In genomic region chr17:3845361-3845753, GRCh38 we compare ENCODE assay signal across 8 cellular contexts. TPM values are rescaled to one million over a fixed set of nuclear protein-coding genes. Genes with fewer than 3 reads are reported as not detected.
A peak's percentile ranks its signal among the peaks of the same experiment; 100 is the strongest.
DNase-seq lines count a peak whose midpoint lies in the region; ATAC-seq and TF ChIP-seq lines count a peak whose summit lies in the region.

No MANE protein-coding gene starts in this region.

- ATAC-seq in activated naive CD8-positive, alpha-beta T cell treated with anti-CD3 and anti-CD28 coated beads, Interleukin-2, amount 50 U/mL, for 24 hours, result peak; percentile 42

- H3K36me3 ChIP-seq in OCI-LY3 (replicated peaks; ENCODE audit: low read depth, low read length), result no peaks in the 10 kb centered on the region
- H3K36me3 ChIP-seq in iPS DF 6.9 (ENCODE audit: control insufficient read depth, insufficient read depth, low read length), result 0 out of 2 replicates have a peak, but pooled peaks cover 2% of the 10 kb centered on the region
- H3K36me3 ChIP-seq in skeletal muscle tissue (ENCODE audit: control insufficient read depth in 3 of 3, insufficient read depth in 3 of 3, low read length in 3 of 3), result peaks cover 9 to 25% (median 10%) of the 10 kb centered on the region in 3 donors

- peak overlapping the region; percentile 97 for H3K4me2 ChIP-seq in OCI-LY3 (ENCODE audit: low read length)

- H3K9me3 Mint-ChIP-seq in HFFc6, result no peaks in the 10 kb centered on the region
- no peaks in the 10 kb centered on the region for H3K9me3 Mint-ChIP-seq in activated naive CD8-positive, alpha-beta T cell treated with anti-CD3 and anti-CD28 coated beads, Interleukin-2, amount 50 U/mL, for 24 hours

- H3K4me1 ChIP-seq in OCI-LY3 (ENCODE audit: low read length), result peaks cover 8% of the 10 kb centered on the region
- H3K4me1 ChIP-seq in iPS DF 6.9 (ENCODE audit: control insufficient read depth, insufficient read depth, low read length), result no peaks in the 10 kb centered on the region; the same call in 1 of the 2 replicates
- H3K4me1 ChIP-seq in skeletal muscle tissue (ENCODE audit: control insufficient read depth in 3 of 3, insufficient read depth in 3 of 3, low read length in 3 of 3), result peaks cover 10 to 15% (median 13%) of the 10 kb centered on the region in 3 donors

- H3K4me3 ChIP-seq in OCI-LY3 (ENCODE audit: low read length), result peak overlapping the region; percentile 87
- peak overlapping the region; percentile 88 for H3K4me3 ChIP-seq in iPS DF 6.9 (ENCODE audit: low read length)
- peak overlapping the region; percentile 82 to 84 (median 84) for H3K4me3 ChIP-seq in skeletal muscle tissue (ENCODE audit: low read length in 3 of 3)

- H3K27me3 ChIP-seq in OCI-LY3 (ENCODE audit: low read depth, low read length) (no peaks in the 10 kb centered on the region), iPS DF 6.9 (ENCODE audit: control insufficient read depth, insufficient read depth, low read length) (no peaks in the 10 kb centered on the region), skeletal muscle tissue (ENCODE audit: control insufficient read depth in 3 of 3, insufficient read depth in 3 of 3, low read length in 3 of 3) (no peaks in the 10 kb centered on the region)

- TF ChIP-seq CTCF in HFFc6 (IDR thresholded peaks at IDR 0.05), result no peak
- no peak for TF ChIP-seq CTCF in OCI-LY3 (IDR thresholded peaks at IDR 0.05; ENCODE audit: low read depth, low read length)

- H3K27ac ChIP-seq in OCI-LY3 (ENCODE audit: low read length) (peak overlapping the region; percentile 31), iPS DF 6.9 (ENCODE audit: low read length) (no peak overlapping the region), skeletal muscle tissue (ENCODE audit: low read depth, low read length) (peak overlapping the region; percentile 91)

- peaks cover 27% of the 10 kb centered on the region for H3K4me1 Mint-ChIP-seq in HFFc6 (ENCODE audit: low read depth)
- H3K4me1 Mint-ChIP-seq in activated naive CD8-positive, alpha-beta T cell treated with anti-CD3 and anti-CD28 coated beads, Interleukin-2, amount 50 U/mL, for 24 hours, result peaks cover 28% of the 10 kb centered on the region

- WGBS in iPS DF 6.9 (ENCODE audit: insufficient coverage, insufficient read length), result no CpG with 5 or more reads among the region's 11 CpGs

- H3K79me2 ChIP-seq in OCI-LY3 (ENCODE audit: low read length), result peaks cover 29% of the 10 kb centered on the region

- peak overlapping the region; percentile 99 for H3K4me3 Mint-ChIP-seq in HFFc6
- H3K4me3 Mint-ChIP-seq in activated naive CD8-positive, alpha-beta T cell treated with anti-CD3 and anti-CD28 coated beads, Interleukin-2, amount 50 U/mL, for 24 hours, result peak overlapping the region; percentile 90

- H3K9ac ChIP-seq in OCI-LY3 (ENCODE audit: low read length) (peak overlapping the region; percentile 86), skeletal muscle tissue (ENCODE audit: low read depth in 1 of 3, low read length in 3 of 3) (peak overlapping the region; percentile 87 to 93 (median 88))

- H3K9me3 ChIP-seq in OCI-LY3 (ENCODE audit: insufficient read depth, low read length) (no peaks in the 10 kb centered on the region), iPS DF 6.9 (ENCODE audit: control insufficient read depth, insufficient read depth, low read length) (no peaks in the 10 kb centered on the region), skeletal muscle tissue (ENCODE audit: control insufficient read depth in 3 of 3, low read length in 3 of 3) (no peaks in the 10 kb centered on the region)

- no peak overlapping the region for H2AFZ ChIP-seq in OCI-LY3 (ENCODE audit: low read depth, low read length)

- H4K20me1 ChIP-seq in OCI-LY3 (ENCODE audit: insufficient read depth, low read length), result 0 out of 2 replicates have a peak, but pooled peaks cover 8% of the 10 kb centered on the region

- DNase-seq in ELR (ENCODE audit: low read depth), result peak; percentile 50
- DNase-seq in HFFc6, result peak; percentile 13
- peak; percentile 61 for DNase-seq in activated naive CD8-positive, alpha-beta T cell treated with anti-CD3 and anti-CD28 coated beads, Interleukin-2, amount 50 U/mL, for 24 hours
- DNase-seq in iPS DF 6.9 (ENCODE audit: low read depth, low spot score), result no peak
- no peak for DNase-seq in NCI-H2196 (lab: John Stamatoyannopoulos, UW; ENCODE audit: unreplicated experiment)
- no peak for DNase-seq in HuH-7 (ENCODE audit: low spot score)

- H3K27me3 Mint-ChIP-seq in HFFc6 (ENCODE audit: insufficient read depth), result 0 out of 2 replicates have a peak, but pooled peaks cover 3% of the 10 kb centered on the region
- H3K27me3 Mint-ChIP-seq in activated naive CD8-positive, alpha-beta T cell treated with anti-CD3 and anti-CD28 coated beads, Interleukin-2, amount 50 U/mL, for 24 hours, result no peaks in the 10 kb centered on the region

- peak overlapping the region; percentile 85 for H3K27ac Mint-ChIP-seq in HFFc6
- H3K27ac Mint-ChIP-seq in activated naive CD8-positive, alpha-beta T cell treated with anti-CD3 and anti-CD28 coated beads, Interleukin-2, amount 50 U/mL, for 24 hours, result peak overlapping the region; percentile 82

- peaks cover 14% of the 10 kb centered on the region for H3K36me3 Mint-ChIP-seq in HFFc6 (ENCODE audit: low read depth)
- peaks cover 21% of the 10 kb centered on the region for H3K36me3 Mint-ChIP-seq in activated naive CD8-positive, alpha-beta T cell treated with anti-CD3 and anti-CD28 coated beads, Interleukin-2, amount 50 U/mL, for 24 hours (ENCODE audit: low read depth)

RNA-seq across cellular contexts. Expression of gene NCBP3, which starts 0.7 kb away (rescaled TPM):
- total RNA-seq in HFFc6 (2021; fragmentation: NEBNext Ultra II Directional; extraction: Animal tissue kit (Norgen Biotek cat#: 25700)), result 10 to 100 TPM; 22.4 to 28.6 (median 25.3) TPM
- total RNA-seq in skeletal muscle tissue, result 17.2 TPM

RNA-seq across cellular contexts. Expression of gene ITGAE, which starts 44.4 kb away (rescaled TPM):
- total RNA-seq in HFFc6 (2021; fragmentation: NEBNext Ultra II Directional; extraction: Animal tissue kit (Norgen Biotek cat#: 25700)), result 10 to 100 TPM; 28.2 to 35.0 (median 30.8) TPM
- 16.7 TPM for total RNA-seq in skeletal muscle tissue

RNA-seq across cellular contexts. Expression of gene CAMKK1, which starts 47.5 kb away (rescaled TPM):
- 1 to 10 TPM; 5.4 to 6.9 (median 6.0) TPM for total RNA-seq in HFFc6 (2021; fragmentation: NEBNext Ultra II Directional; extraction: Animal tissue kit (Norgen Biotek cat#: 25700))
- total RNA-seq in skeletal muscle tissue, result 4.2 TPM

Comparison
In these comparisons a context has a peak if more than half of its experiments do, and no peak if none do; other contexts are left out.
1. DNase-seq: peak in ELR (single experiment), HFFc6 (single experiment) and activated naive CD8-positive, alpha-beta T cell treated with anti-CD3 and anti-CD28 coated beads, Interleukin-2, amount 50 U/mL, for 24 hours (single experiment); none in iPS DF 6.9 (single experiment), NCI-H2196 (single experiment) and HuH-7 (single experiment).
2. Peak in every context shown above with its lines, with median percentiles within 50 percentile points of each other: H3K4me3 ChIP-seq.